In the genomic region with DNA sequence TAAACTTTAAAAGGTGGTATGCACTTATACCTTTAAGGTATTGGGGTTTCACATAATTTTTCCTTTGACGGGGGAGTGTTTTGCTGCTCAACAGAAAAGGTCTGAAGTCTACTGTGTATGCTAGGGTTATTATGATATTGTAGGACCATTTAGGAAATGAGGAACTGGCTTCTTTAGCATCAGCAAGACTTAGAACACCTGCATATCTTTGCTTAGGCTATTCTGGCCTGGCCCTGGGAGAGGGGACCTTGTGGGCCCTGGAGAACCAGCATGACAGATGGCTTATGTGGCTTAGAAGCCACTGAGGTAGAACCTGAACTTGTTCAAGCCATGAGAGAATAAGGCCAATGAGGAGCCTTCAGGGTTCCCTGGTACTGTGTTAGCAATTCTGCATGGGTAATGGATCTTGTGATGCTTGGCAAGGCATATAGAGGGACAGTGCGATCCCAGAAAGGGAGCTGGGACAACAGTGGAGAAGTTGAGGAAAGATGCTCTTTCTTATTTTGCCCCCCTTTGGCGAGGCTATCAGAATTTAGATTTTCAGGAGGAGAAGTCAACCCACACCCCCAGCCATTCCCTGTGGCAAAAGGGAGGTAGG, we compare ENCODE assay signal across 14 cellular contexts. TPM values are rescaled to one million over a fixed set of nuclear protein-coding genes. Genes with fewer than 3 reads are reported as not detected.
DNase-seq lines count a peak whose midpoint lies in the region; ATAC-seq and TF ChIP-seq lines count a peak whose summit lies in the region.
"Had no signal": no experiment of that assay in that cellular context is flagged by ENCODE, and none has a peak within 500 bp of the region (broad histone marks: within the 10 kb centered on the region; RNA-seq: fewer than 3 reads in every experiment).

No MANE protein-coding gene starts in this region.

- H3K4me1 Mint-ChIP-seq in CD4-positive, alpha-beta T cell (ENCODE audit: low read depth), result peaks cover 83% of the 10 kb centered on the region
- peaks cover 80% of the 10 kb centered on the region for H3K4me1 Mint-ChIP-seq in activated naive CD8-positive, alpha-beta T cell treated with anti-CD3 and anti-CD28 coated beads, Interleukin-2, amount 50 U/mL, for 24 hours
- H3K4me1 Mint-ChIP-seq in natural killer cell (peaks cover 71 to 73% of the 10 kb centered on the region in 2 donors), glutamatergic neuron (ENCODE audit: low read depth, unreplicated experiment) (no peaks in the 10 kb centered on the region)

- H3K27me3 Mint-ChIP-seq in CD4-positive, alpha-beta T cell, result peaks cover 3% of the 10 kb centered on the region
- peaks cover 5% of the 10 kb centered on the region for H3K27me3 Mint-ChIP-seq in activated naive CD8-positive, alpha-beta T cell treated with anti-CD3 and anti-CD28 coated beads, Interleukin-2, amount 50 U/mL, for 24 hours
- H3K27me3 Mint-ChIP-seq in natural killer cell (ENCODE audit: low read depth in 2 of 2), result peaks cover 0 to 5% of the 10 kb centered on the region in 2 donors
- peaks cover 11% of the 10 kb centered on the region for H3K27me3 Mint-ChIP-seq in glutamatergic neuron (ENCODE audit: unreplicated experiment)

- no peaks in the 10 kb centered on the region for H3K9me3 Mint-ChIP-seq in CD4-positive, alpha-beta T cell
- H3K9me3 Mint-ChIP-seq in activated naive CD8-positive, alpha-beta T cell treated with anti-CD3 and anti-CD28 coated beads, Interleukin-2, amount 50 U/mL, for 24 hours, result no peaks in the 10 kb centered on the region
- no peaks in the 10 kb centered on the region for H3K9me3 Mint-ChIP-seq in natural killer cell
- H3K9me3 Mint-ChIP-seq in glutamatergic neuron (ENCODE audit: unreplicated experiment), result no peaks in the 10 kb centered on the region
- H3K9me3 Mint-ChIP-seq: endodermal cell; stimulated activated naive B cell treated with anti-CD40 and anti-IgM and Interleukin-4, amounts not matched to agents 10 μg/mL and 1 μg/mL and 100 μg/mL, for 72 hours had no signal

- peak overlapping the region; percentile 79 for H3K27ac ChIP-seq in CD4-positive, alpha-beta T cell (ENCODE audit: low read depth, low read length)

- peak overlapping the region; percentile 94 for H3K4me3 Mint-ChIP-seq in CD4-positive, alpha-beta T cell
- H3K4me3 Mint-ChIP-seq in activated naive CD8-positive, alpha-beta T cell treated with anti-CD3 and anti-CD28 coated beads, Interleukin-2, amount 50 U/mL, for 24 hours, result peak overlapping the region; percentile 89
- H3K4me3 Mint-ChIP-seq in natural killer cell, result no peak overlapping the region
- H3K4me3 Mint-ChIP-seq in glutamatergic neuron (ENCODE audit: unreplicated experiment), result no peak overlapping the region
- H3K4me3 Mint-ChIP-seq: endodermal cell had no signal

- no peak for ATAC-seq in CD4-positive, alpha-beta T cell (ENCODE audit: poor library complexity)
- ATAC-seq in activated naive CD8-positive, alpha-beta T cell treated with anti-CD3 and anti-CD28 coated beads, Interleukin-2, amount 50 U/mL, for 24 hours, result no peak
- no peak for ATAC-seq in natural killer cell
- ATAC-seq: stimulated activated naive B cell treated with anti-CD40 and anti-IgM and Interleukin-4, amounts not matched to agents 10 μg/mL and 1 μg/mL and 100 μg/mL, for 72 hours had no signal

- peaks cover 82% of the 10 kb centered on the region for H3K36me3 Mint-ChIP-seq in CD4-positive, alpha-beta T cell (ENCODE audit: low read depth)
- H3K36me3 Mint-ChIP-seq in activated naive CD8-positive, alpha-beta T cell treated with anti-CD3 and anti-CD28 coated beads, Interleukin-2, amount 50 U/mL, for 24 hours (ENCODE audit: low read depth), result peaks cover 64% of the 10 kb centered on the region
- no peaks in the 10 kb centered on the region for H3K36me3 Mint-ChIP-seq in natural killer cell
- H3K36me3 Mint-ChIP-seq in glutamatergic neuron (ENCODE audit: unreplicated experiment), result no peaks in the 10 kb centered on the region

- intact Hi-C loops in CD4-positive, alpha-beta T cell (cut with DNase I, micrococcal nuclease), result loop anchor here (5.0 to 10.0 kb wide), 4 partner anchors 36 to 583 kb away; a partner anchor contains a TSS
- intact Hi-C loops in natural killer cell (cut with micrococcal nuclease), result no loop called here

- peak in 1 of 10 experiments; percentile 46 for DNase-seq in CD4-positive, alpha-beta T cell
- DNase-seq in GM13976 (ENCODE audit: low spot score) (peak; percentile 21), natural killer cell (no peak), NCI-H2227 (lab: John Stamatoyannopoulos, UW; ENCODE audit: unreplicated experiment) (no peak), glutamatergic neuron (no peak), A172 (ENCODE audit: low spot score) (no peak)
- no peak for DNase-seq in activated naive CD8-positive, alpha-beta T cell treated with anti-CD3 and anti-CD28 coated beads, Interleukin-2, amount 50 U/mL, for 24 hours
- DNase-seq: Calu3; endodermal cell; H7; NCI-H1417; NCI-H774; stimulated activated CD4-positive, alpha-beta T cell treated with anti-CD3 and anti-CD28 coated beads, Interleukin-1b, Interleukin-23, amount 100 ng/mL, for 48 hours; stimulated activated naive B cell treated with anti-CD40 and anti-IgM and Interleukin-4, amounts not matched to agents 10 μg/mL and 1 μg/mL and 100 μg/mL, for 72 hours had no signal

- POLR2A ChIA-PET in CD4-positive, alpha-beta T cell (lab: Charles Lee), result interaction anchor here (0.5 to 4.4 kb wide), 5 partner anchors 10 to 450 kb away, joined by 3 to 61 read pairs (median 7); no protein-coding TSS in a partner anchor

- H3K27ac Mint-ChIP-seq in CD4-positive, alpha-beta T cell, result peak overlapping the region; percentile 98
- H3K27ac Mint-ChIP-seq in activated naive CD8-positive, alpha-beta T cell treated with anti-CD3 and anti-CD28 coated beads, Interleukin-2, amount 50 U/mL, for 24 hours, result peak overlapping the region; percentile 98
- H3K27ac Mint-ChIP-seq in natural killer cell (peak overlapping the region; percentile 85 to 95), glutamatergic neuron (ENCODE audit: unreplicated experiment) (no peak overlapping the region)
- H3K27ac Mint-ChIP-seq: endodermal cell; stimulated activated naive B cell treated with anti-CD40 and anti-IgM and Interleukin-4, amounts not matched to agents 10 μg/mL and 1 μg/mL and 100 μg/mL, for 72 hours had no signal

- H3K27me3 ChIP-seq in CD4-positive, alpha-beta T cell (ENCODE audit: control insufficient read depth, insufficient read depth, low read length), result no peaks in the 10 kb centered on the region

- in situ Hi-C loops in GM13976 (cut with MboI; ENCODE audit: low sequenced_read_pairs, unreplicated experiment), result no loop called here

- TF ChIP-seq CTCF in CD4-positive, alpha-beta T cell (IDR thresholded peaks at IDR 0.05), result no peak
- no peak for TF ChIP-seq CTCF in GM13976 (IDR thresholded peaks at IDR 0.05; ENCODE audit: borderline replicate concordance, control extremely low read depth, extremely low read depth, insufficient read depth, missing control alignments)
- TF ChIP-seq CTCF in natural killer cell (IDR thresholded peaks at IDR 0.05), result no peak
- no peak for TF ChIP-seq CTCF in glutamatergic neuron (IDR thresholded peaks at IDR 0.05; ENCODE audit: partially characterized antibody, unreplicated experiment)

- CTCF ChIA-PET in CD4-positive, alpha-beta T cell (lab: Charles Lee), result no interaction called here

- no peaks in the 10 kb centered on the region for H3K9me3 ChIP-seq in CD4-positive, alpha-beta T cell (ENCODE audit: control insufficient read depth, low read length)

RNA-seq across cellular contexts. Expression of a gene that starts 4.3 kb away (rescaled TPM):
- total RNA-seq in CD4-positive, alpha-beta T cell, result 100 to 1,000 TPM; 752 to 758 TPM
- total RNA-seq in natural killer cell (100 to 1,000 TPM in 1 of 3 donors, 10 to 100 TPM in 2; 61.7 to 306 (median 85.4) TPM), glutamatergic neuron (ENCODE audit: unreplicated experiment) (not detected)
- not detected in 2 replicates for total RNA-seq in A172 (2014; rRNA removed; shearing (Covaris generic))

Comparison
In these comparisons a context has a peak if more than half of its experiments do, and no peak if none do; other contexts are left out.
1. H3K4me3 Mint-ChIP-seq: peak in CD4-positive, alpha-beta T cell (single experiment) and activated naive CD8-positive, alpha-beta T cell treated with anti-CD3 and anti-CD28 coated beads, Interleukin-2, amount 50 U/mL, for 24 hours (single experiment); none in natural killer cell (single experiment) and glutamatergic neuron (single experiment).
2. RNA of a gene that starts 4.3 kb away (total RNA-seq): 752 to 758 TPM in CD4-positive, alpha-beta T cell and 61.7 to 306 TPM in natural killer cell; not detected in glutamatergic neuron (single experiment) and not detected in A172; every median in the first group is over 10 times any median in the second.